In genomic region chr6:41449399-41450245, GRCh38 we compare ENCODE assay signal across 15 cellular contexts.
DNase-seq lines count a peak whose midpoint lies in the region; ATAC-seq, FAIRE-seq and TF ChIP-seq lines count a peak whose summit lies in the region.
"Had no signal": no experiment of that assay in that cellular context is flagged by ENCODE, and none has a peak within 500 bp of the region (broad histone marks: within the 10 kb centered on the region; RNA-seq: fewer than 3 reads in every experiment).

No MANE protein-coding gene starts in this region.

- H3K9me3 ChIP-seq in A673 (ENCODE audit: low read depth, low read length, poor library complexity, severe bottlenecking) (no peaks in the 10 kb centered on the region), HEK293 (ENCODE audit: control insufficient read depth, insufficient read depth, low read depth, low read length) (no peaks in the 10 kb centered on the region), astrocyte (ENCODE audit: insufficient read depth, low read depth, low read length) (peaks cover 3% of the 10 kb centered on the region), HepG2 (ENCODE audit: low read length) (no peaks in the 10 kb centered on the region)

- H3K36me3 ChIP-seq in A673 (ENCODE audit: insufficient read depth, low read length, poor library complexity, severe bottlenecking), result no peaks in the 10 kb centered on the region
- H3K36me3 ChIP-seq in HEK293 (ENCODE audit: control insufficient read depth in 2 of 2, insufficient read depth in 1 of 2, low read length in 2 of 2), result no peaks in the 10 kb centered on the region
- no peaks in the 10 kb centered on the region for H3K36me3 ChIP-seq in astrocyte (ENCODE audit: insufficient read depth, low read length)
- H3K36me3 ChIP-seq in HepG2 (replicated peaks in 1 of 2; ENCODE audit: control insufficient read depth in 1 of 2, insufficient read depth in 2 of 2, low read length in 2 of 2), result no peaks in the 10 kb centered on the region
- H3K36me3 ChIP-seq: brain microvascular endothelial cell had no signal

- H4K20me1 ChIP-seq in astrocyte (ENCODE audit: insufficient read depth, low read length) (no peaks in the 10 kb centered on the region), HepG2 (ENCODE audit: insufficient read depth, low read length) (no peaks in the 10 kb centered on the region)

- TF ChIP-seq EP300 in HepG2 (IDR thresholded peaks at IDR 0.05; ENCODE audit: low read depth in 2 of 2, low read length in 2 of 2) (peak in 1 of 2 experiments; percentile 76; a peak in 2 of 4 replicates), HepG2 (CRISPR knock-in tag; IDR thresholded peaks at IDR 0.05; ENCODE audit: borderline replicate concordance) (peak; percentile 47; the same call in 1 of the 2 replicates)

- H3K4me3 ChIP-seq in A673 (ENCODE audit: low read depth, low read length, poor library complexity, severe bottlenecking) (no peak overlapping the region), HEK293 (ENCODE audit: low read depth, low read length) (no peak overlapping the region), astrocyte (ENCODE audit: insufficient read depth, low read depth, low read length) (no peak overlapping the region), HepG2 (replicated peaks in 1 of 3; ENCODE audit: insufficient read depth in 1 of 3, low read depth in 2 of 3, low read length in 3 of 3) (0 out of 6 replicates have a peak overlapping the region, but pooled peaks of 1 of the 3 experiments have one; percentile 3)

- in situ Hi-C loops in HepG2 (cut with HindIII; ENCODE audit: extremely low pct_ligation_motif_present, low pct_unique_long_range_greater_than_20kb), result loop anchor here (5.0 kb wide), 1 partner anchor 77 kb away; no protein-coding TSS in a partner anchor

- no peak for TF ChIP-seq POLR2A in HepG2 (IDR thresholded peaks at IDR 0.05; ENCODE audit: insufficient read depth in 1 of 2, low read depth in 2 of 2, low read length in 2 of 2)

- H3K4me1 Mint-ChIP-seq in astrocyte (ENCODE audit: low read depth, unreplicated experiment), result no peaks in the 10 kb centered on the region
- H3K4me1 Mint-ChIP-seq: activated CD8-positive, alpha-beta memory T cell treated with anti-CD3 and anti-CD28 coated beads, Interleukin-2, amount 10 ng/mL, durations not matched to agents 7 days and 5 days had no signal

- TF ChIP-seq CTCF in A673 (conservative IDR thresholded peaks at IDR 0.05; ENCODE audit: low read depth, low read length) (no peak), HEK293 (tag by site-specific recombination; IDR thresholded peaks at IDR 0.05) (no peak), astrocyte (IDR thresholded peaks at IDR 0.05; ENCODE audit: insufficient read depth, low read depth, low read length) (no peak), HepG2 (CRISPR knock-in tag; IDR thresholded peaks at IDR 0.05) (no peak)

- H3K4me2 ChIP-seq in astrocyte (ENCODE audit: low read length) (no peak overlapping the region), HepG2 (ENCODE audit: low read depth, low read length) (peak overlapping the region; percentile 47)

- no TSS peak for BruUV-seq in A673 (replicated peaks; lab: Mats Ljungman, UMichigan)
- BruUV-seq in HepG2 (replicated peaks; lab: Mats Ljungman, UMichigan), result no TSS peak

- H3K9me3 Mint-ChIP-seq in astrocyte (ENCODE audit: unreplicated experiment), result no peaks in the 10 kb centered on the region
- H3K9me3 Mint-ChIP-seq: CD4-positive, alpha-beta memory T cell; T-cell had no signal

- POLR2A ChIA-PET in A673 (lab: Charles Lee; ENCODE audit: low non-redundant PET), result no interaction called here
- POLR2A ChIA-PET in HEK293 (lab: Yijun Ruan, JAX), result interaction anchor here (0.6 to 1.7 kb wide), 2 partner anchors 12 to 284 kb away, joined by 3 to 4 read pairs; no protein-coding TSS in a partner anchor
- POLR2A ChIA-PET in HepG2 (lab: Yijun Ruan, JAX), result interaction anchor here (0.9 to 1.3 kb wide), 2 partner anchors 70 to 129 kb away, joined by 3 read pairs; no protein-coding TSS in a partner anchor

- H3K4me1 ChIP-seq in A673 (ENCODE audit: insufficient read depth, low read length, poor library complexity, severe bottlenecking) (peaks cover 11% of the 10 kb centered on the region), HEK293 (ENCODE audit: control insufficient read depth, insufficient read depth, low read length) (peaks cover 20% of the 10 kb centered on the region), astrocyte (ENCODE audit: insufficient read depth, low read length) (no peaks in the 10 kb centered on the region), HepG2 (ENCODE audit: insufficient read depth, low read length) (peaks cover 54% of the 10 kb centered on the region)
- H3K4me1 ChIP-seq: foreskin keratinocyte had no signal

- ATAC-seq in HepG2 (peak; percentile 58), GM18858 (IDR thresholded peaks at IDR 0.05; ENCODE audit: unreplicated experiment) (no peak)
- ATAC-seq: activated CD8-positive, alpha-beta memory T cell treated with anti-CD3 and anti-CD28 coated beads, Interleukin-2, amount 10 ng/mL, durations not matched to agents 7 days and 5 days; foreskin keratinocyte; T-cell had no signal

- H3K27ac ChIP-seq in A673 (ENCODE audit: low read depth, low read length, poor library complexity, severe bottlenecking) (no peak overlapping the region), HEK293 (ENCODE audit: extremely low read depth, low read depth, low read length) (peak overlapping the region; percentile 25), astrocyte (ENCODE audit: low read depth, low read length) (no peak overlapping the region), HepG2 (ENCODE audit: extremely low read length, insufficient read depth, low read length) (no peak overlapping the region)
- H3K27ac ChIP-seq: brain microvascular endothelial cell, foreskin keratinocyte had no signal

- no peaks in the 10 kb centered on the region for H3K36me3 Mint-ChIP-seq in astrocyte (ENCODE audit: low read depth, unreplicated experiment)
- H3K36me3 Mint-ChIP-seq: activated CD8-positive, alpha-beta memory T cell treated with anti-CD3 and anti-CD28 coated beads, Interleukin-2, amount 10 ng/mL, durations not matched to agents 7 days and 5 days; CD4-positive, alpha-beta memory T cell; T-cell had no signal

- peak overlapping the region; percentile 28 for H3K27ac Mint-ChIP-seq in astrocyte (ENCODE audit: unreplicated experiment)
- H3K27ac Mint-ChIP-seq: activated CD8-positive, alpha-beta memory T cell treated with anti-CD3 and anti-CD28 coated beads, Interleukin-2, amount 10 ng/mL, durations not matched to agents 7 days and 5 days; T-cell had no signal

- no peaks in the 10 kb centered on the region for H3K27me3 ChIP-seq in A673 (replicated peaks; ENCODE audit: insufficient read depth, low read depth, low read length, poor library complexity)
- H3K27me3 ChIP-seq in astrocyte (ENCODE audit: insufficient read depth, low read length), result peaks cover 6% of the 10 kb centered on the region
- H3K27me3 ChIP-seq in HepG2 (ENCODE audit: control insufficient read depth in 1 of 2, insufficient read depth in 2 of 2, low read length in 2 of 2), result peaks cover 12 to 58% of the 10 kb centered on the region in 2 experiments; a peak in 3 of 5 replicates
- H3K27me3 ChIP-seq: brain microvascular endothelial cell had no signal

- TF ChIP-seq RAD21 in HepG2 (CRISPR knock-in tag; IDR thresholded peaks at IDR 0.05), result no peak

- H3K4me3 Mint-ChIP-seq in astrocyte (ENCODE audit: unreplicated experiment), result no peak overlapping the region
- H3K4me3 Mint-ChIP-seq: activated CD8-positive, alpha-beta memory T cell treated with anti-CD3 and anti-CD28 coated beads, Interleukin-2, amount 10 ng/mL, durations not matched to agents 7 days and 5 days; T-cell had no signal

- CTCF ChIA-PET in A673 (lab: Charles Lee) (no interaction called here), HEK293 (lab: Yijun Ruan, JAX) (interaction anchor here (0.6 to 8.7 kb wide), 4 partner anchors 25 to 345 kb away, joined by 3 to 51 read pairs (median 7); no protein-coding TSS in a partner anchor), HepG2 (lab: Yijun Ruan, JAX; ENCODE audit: low intra/inter-chr PET ratio, low total read pairs) (interaction anchor here (1.9 kb wide), 2 partner anchors 25 to 81 kb away, joined by 5 to 6 read pairs; no protein-coding TSS in a partner anchor)

- H3K27me3 Mint-ChIP-seq in astrocyte (ENCODE audit: low read depth, unreplicated experiment), result peaks cover 29% of the 10 kb centered on the region

- intact Hi-C loops in A673 (cut with micrococcal nuclease; ENCODE audit: unreplicated experiment), result no loop called here
- intact Hi-C loops in HepG2 (cut with micrococcal nuclease; ENCODE audit: unreplicated experiment), result loop anchor here (2.0 kb wide), 1 partner anchor 23 kb away; no protein-coding TSS in a partner anchor

- no peak overlapping the region for H3K9ac ChIP-seq in astrocyte (ENCODE audit: low read length)
- H3K9ac ChIP-seq in HepG2 (ENCODE audit: insufficient read depth, low read depth, low read length), result no peak overlapping the region

- H2AFZ ChIP-seq in astrocyte (ENCODE audit: low read depth, low read length) (no peak overlapping the region), HepG2 (ENCODE audit: low read length) (no peak overlapping the region)

- H3K79me2 ChIP-seq in astrocyte (ENCODE audit: insufficient read depth, low read length) (no peaks in the 10 kb centered on the region), HepG2 (ENCODE audit: insufficient read depth, low read length) (no peaks in the 10 kb centered on the region)

- WGBS in HepG2 (ENCODE audit: low lambda C conversion rate), result under 1% methylated on average over 7 of the region's 8 CpGs

- no peak for FAIRE-seq in astrocyte (lab: Jason Lieb, UNC)
- FAIRE-seq in HepG2 (lab: Jason Lieb, UNC), result peak; percentile 87

- DNase-seq in A673 (ENCODE audit: low spot score) (peak; percentile 25), astrocyte (ENCODE audit: low read depth) (no peak), HepG2 (ENCODE audit: low spot score) (peak; percentile 86), islet precursor cell (no peak), NCI-H1694 treated with DMSO at 0.1 percent for 48 hours (lab: John Stamatoyannopoulos, UW) (no peak)
- no peak for DNase-seq in activated naive CD4-positive, alpha-beta T cell (lab: John Stamatoyannopoulos, UW)
- DNase-seq: activated CD8-positive, alpha-beta memory T cell treated with anti-CD3 and anti-CD28 coated beads, Interleukin-2, amount 10 ng/mL, durations not matched to agents 7 days and 5 days; brain microvascular endothelial cell; CD4-positive, alpha-beta memory T cell; foreskin keratinocyte; NCI-H2081 treated with DMSO at 0.1 percent for 48 hours; stimulated activated CD4-positive, alpha-beta T cell treated with anti-CD3 and anti-CD28 coated beads, Interleukin-2, amount 100 ng/mL, for 48 hours; T-cell had no signal

TF ChIP-seq in HEK293, 187 proteins besides CTCF, POLR2A, EP300 and RAD21 (continues in another document):
- no peak for TF ChIP-seq GLI2 (tag by site-specific recombination; IDR thresholded peaks at IDR 0.05; ENCODE audit: borderline replicate concordance, low read depth)

TF ChIP-seq in HepG2, 621 proteins besides CTCF, POLR2A, EP300 and RAD21 (continues in another document):
- TF ChIP-seq TEAD3 (CRISPR knock-in tag; optimal IDR thresholded peaks at IDR 0.05; ENCODE audit: borderline replicate concordance) (peak; percentile 24), ZNF543 (CRISPR knock-in tag; IDR thresholded peaks at IDR 0.05) (no peak), SIN3A (IDR thresholded peaks at IDR 0.05; ENCODE audit: borderline replicate concordance, low read depth, low read length) (no peak)

Comparison
In these comparisons a context has a peak if more than half of its experiments do, and no peak if none do; other contexts are left out.
1. DNase-seq: peak in A673 (single experiment) and HepG2 (single experiment); none in astrocyte (single experiment), activated naive CD4-positive, alpha-beta T cell (0 of 4), islet precursor cell (single experiment) and NCI-H1694 treated with DMSO at 0.1 percent for 48 hours (single experiment).